Comparison of ENCODE assay signal across 9 cellular contexts in the genomic region with DNA sequence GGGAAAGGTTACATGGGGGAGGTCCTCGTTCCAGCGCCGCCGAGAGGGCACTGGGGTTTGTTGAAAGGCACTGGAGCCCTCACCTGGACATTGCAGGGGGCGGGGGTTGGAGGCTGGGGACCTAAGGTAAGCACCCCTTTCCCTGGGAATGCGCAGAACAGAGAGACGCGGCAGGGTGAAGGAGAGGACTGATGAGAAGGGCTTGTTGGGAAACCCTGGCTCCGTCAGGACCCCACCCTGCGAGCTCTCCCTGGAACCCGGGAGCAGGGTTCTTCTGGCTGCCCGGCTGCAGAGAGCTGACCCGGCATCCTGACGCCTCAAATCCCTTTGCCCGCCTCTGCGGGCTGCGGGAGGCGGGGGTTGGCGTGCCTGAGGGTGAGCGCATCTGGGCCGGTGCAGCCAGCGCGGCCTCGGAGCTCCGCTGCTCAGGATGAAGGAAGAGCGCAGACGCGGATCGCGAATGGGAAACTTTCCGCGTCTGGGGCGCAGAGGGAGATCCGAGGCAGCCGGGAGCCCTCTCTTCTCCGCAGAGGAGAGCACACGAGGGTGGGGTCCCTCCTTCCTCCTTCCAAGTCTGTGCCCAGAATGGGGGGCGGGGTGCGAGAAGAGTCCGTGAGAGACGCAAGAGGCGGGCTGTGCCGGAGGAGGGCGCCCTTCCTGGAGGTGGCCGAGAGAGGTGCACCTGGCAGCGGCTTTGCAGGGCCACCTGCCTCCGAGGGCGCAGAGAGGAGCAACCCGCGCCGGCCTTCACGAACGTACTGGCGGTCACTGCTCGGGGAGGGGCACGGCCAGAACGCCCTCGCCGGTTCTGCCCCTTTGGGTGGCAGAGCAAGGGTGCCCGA.
DNase-seq lines count a peak whose midpoint lies in the region; ATAC-seq and TF ChIP-seq lines count a peak whose summit lies in the region.
"Had no signal": no experiment of that assay in that cellular context is flagged by ENCODE, and none has a peak within 500 bp of the region (broad histone marks: within the 10 kb centered on the region; RNA-seq: fewer than 3 reads in every experiment).

No MANE protein-coding gene starts in this region.

- H3K36me3 ChIP-seq in GM06990 (ENCODE audit: control insufficient read depth, insufficient read depth, low read length) (no peaks in the 10 kb centered on the region), parathyroid adenoma (ENCODE audit: control insufficient read depth, insufficient read depth, low read length) (no peaks in the 10 kb centered on the region)

- no peaks in the 10 kb centered on the region for H3K79me2 ChIP-seq in parathyroid adenoma

- peaks cover 1% of the 10 kb centered on the region for H3K27me3 ChIP-seq in GM06990 (replicated peaks; ENCODE audit: control insufficient read depth, insufficient read depth, low read length)
- H3K27me3 ChIP-seq in parathyroid adenoma (ENCODE audit: control insufficient read depth, insufficient read depth, low read length): peaks cover 5% of the 10 kb centered on the region

- ATAC-seq in HG03095 (IDR thresholded peaks at IDR 0.05; ENCODE audit: unreplicated experiment) (no peak), HG03354 (IDR thresholded peaks at IDR 0.05; ENCODE audit: poor library complexity, severe bottlenecking, unreplicated experiment) (no peak), HG03460 (IDR thresholded peaks at IDR 0.05; ENCODE audit: unreplicated experiment) (no peak)

- no peak overlapping the region for H3K27ac ChIP-seq in parathyroid adenoma
- H3K27ac ChIP-seq: HL-60 had no signal

- DNase-seq in GM06990 (ENCODE audit: extremely low read depth, insufficient read length): no peak
- DNase-seq in NCI-H510A treated with DMSO at 0.1 percent for 48 hours (lab: John Stamatoyannopoulos, UW): peak; percentile 67
- peak; percentile 7 to 31 for DNase-seq in foreskin fibroblast
- DNase-seq in NCI-H146 treated with DMSO at 0.1 percent for 48 hours (lab: John Stamatoyannopoulos, UW; ENCODE audit: unreplicated experiment): no peak

- peak overlapping the region; percentile 44 for H3K4me2 ChIP-seq in parathyroid adenoma (ENCODE audit: low read length)

- H3K4me3 ChIP-seq in GM06990 (replicated peaks; ENCODE audit: low read depth, low read length) (no peak overlapping the region), foreskin fibroblast (ENCODE audit: low read depth in 1 of 2, low read length in 2 of 2) (no peak overlapping the region), parathyroid adenoma (ENCODE audit: low read depth, low read length) (peak overlapping the region; percentile 42)

- no peaks in the 10 kb centered on the region for H3K9me3 ChIP-seq in parathyroid adenoma (ENCODE audit: control insufficient read depth, low read length)

- H3K4me1 ChIP-seq in parathyroid adenoma: no peaks in the 10 kb centered on the region

- TF ChIP-seq CTCF in GM06990 (IDR thresholded peaks at IDR 0.05; ENCODE audit: insufficient read depth, low read length, poor library complexity, severe bottlenecking) (peak; percentile 22), foreskin fibroblast (IDR thresholded peaks at IDR 0.05; ENCODE audit: low read depth, low read length) (no peak), parathyroid adenoma (IDR thresholded peaks at IDR 0.05) (no peak)

- no peak overlapping the region for H3K9ac ChIP-seq in parathyroid adenoma

- no peak overlapping the region for H2AFZ ChIP-seq in parathyroid adenoma

Comparison
In these comparisons a context has a peak if more than half of its experiments do, and no peak if none do; other contexts are left out.
1. DNase-seq: peak in NCI-H510A treated with DMSO at 0.1 percent for 48 hours (single experiment) and foreskin fibroblast (2 of 2); none in GM06990 (single experiment) and NCI-H146 treated with DMSO at 0.1 percent for 48 hours (single experiment).